Comparison of ENCODE assay signal across 13 cellular contexts in genomic region chr20:20491110-20491783, GRCh38.
DNase-seq lines count a peak whose midpoint lies in the region; ATAC-seq, FAIRE-seq and TF ChIP-seq lines count a peak whose summit lies in the region.
"Had no signal": no experiment of that assay in that cellular context is flagged by ENCODE, and none has a peak within 500 bp of the region (broad histone marks: within the 10 kb centered on the region; RNA-seq: fewer than 3 reads in every experiment).

No MANE protein-coding gene starts in this region.

- TF ChIP-seq CTCF in cardiac fibroblast (IDR thresholded peaks at IDR 0.05; ENCODE audit: low read depth, low read length) (no peak), kidney (IDR thresholded peaks at IDR 0.05; ENCODE audit: borderline replicate concordance, extremely low read depth, insufficient read depth) (no peak)

- no peak for FAIRE-seq in kidney (lab: Jason Lieb, UNC)

- H3K4me3 ChIP-seq in cardiac fibroblast (replicated peaks in 1 of 2; ENCODE audit: low read depth in 2 of 2, low read length in 2 of 2) (no peak overlapping the region), skeletal muscle cell (ENCODE audit: low read depth, low read length) (no peak overlapping the region), kidney (ENCODE audit: low read length in 2 of 2) (no peak overlapping the region)
- H3K4me3 ChIP-seq: lung, prostate gland had no signal

- no peaks in the 10 kb centered on the region for H3K4me1 ChIP-seq in kidney (ENCODE audit: control insufficient read depth in 1 of 2, insufficient read depth in 1 of 2, low read depth in 1 of 2, low read length in 2 of 2)
- H3K4me1 ChIP-seq: prostate gland had no signal

- H3K9me3 ChIP-seq in kidney (ENCODE audit: control insufficient read depth in 1 of 2, low read length in 2 of 2): no peaks in the 10 kb centered on the region
- H3K9me3 ChIP-seq: prostate gland had no signal

- DNase-seq in activated CD4-positive, alpha-beta T cell treated with anti-CD3 and anti-CD28 coated beads for 48 hours: peak; percentile 53
- DNase-seq in activated CD4-positive, alpha-beta T cell treated with anti-CD3 and anti-CD28 coated beads for 1 hour: no peak
- DNase-seq in M059J (ENCODE audit: low read depth): peak; percentile 72
- DNase-seq in cardiac fibroblast (ENCODE audit: low read depth in 2 of 2): peak; percentile 18 to 68
- peak; percentile 28 for DNase-seq in skeletal muscle cell (ENCODE audit: low read depth)
- DNase-seq in kidney: no peak
- DNase-seq: activated CD8-positive, alpha-beta memory T cell treated with anti-CD3 and anti-CD28 coated beads for 24 hours; NCI-H1092; NCI-H524 treated with DMSO at 0.1 percent for 48 hours had no signal

- ATAC-seq in GM21381 (IDR thresholded peaks at IDR 0.05; ENCODE audit: unreplicated experiment) (no peak), GM21825 (IDR thresholded peaks at IDR 0.05; ENCODE audit: unreplicated experiment) (no peak)

- H3K36me3 ChIP-seq in kidney (ENCODE audit: control insufficient read depth in 1 of 2, insufficient read depth in 2 of 2, low read length in 2 of 2): peaks cover 0 to 8% of the 10 kb centered on the region in 2 donors
- H3K36me3 ChIP-seq: prostate gland had no signal

- intact Hi-C loops in kidney (cut with DNase I): no loop called here

- H3K9ac ChIP-seq in kidney (ENCODE audit: low read length in 2 of 2): no peak overlapping the region

- H3K27ac ChIP-seq in kidney (ENCODE audit: low read depth in 2 of 2, low read length in 2 of 2): no peak overlapping the region
- H3K27ac ChIP-seq: prostate gland had no signal

Comparison
In these comparisons a context has a peak if more than half of its experiments do, and no peak if none do; other contexts are left out.
1. DNase-seq: peak in activated CD4-positive, alpha-beta T cell treated with anti-CD3 and anti-CD28 coated beads for 48 hours (single experiment), M059J (single experiment), cardiac fibroblast (2 of 2) and skeletal muscle cell (single experiment); none in activated CD4-positive, alpha-beta T cell treated with anti-CD3 and anti-CD28 coated beads for 1 hour (single experiment) and kidney (single experiment).